ENCODE assay signal across 14 cellular contexts in the genomic region with DNA sequence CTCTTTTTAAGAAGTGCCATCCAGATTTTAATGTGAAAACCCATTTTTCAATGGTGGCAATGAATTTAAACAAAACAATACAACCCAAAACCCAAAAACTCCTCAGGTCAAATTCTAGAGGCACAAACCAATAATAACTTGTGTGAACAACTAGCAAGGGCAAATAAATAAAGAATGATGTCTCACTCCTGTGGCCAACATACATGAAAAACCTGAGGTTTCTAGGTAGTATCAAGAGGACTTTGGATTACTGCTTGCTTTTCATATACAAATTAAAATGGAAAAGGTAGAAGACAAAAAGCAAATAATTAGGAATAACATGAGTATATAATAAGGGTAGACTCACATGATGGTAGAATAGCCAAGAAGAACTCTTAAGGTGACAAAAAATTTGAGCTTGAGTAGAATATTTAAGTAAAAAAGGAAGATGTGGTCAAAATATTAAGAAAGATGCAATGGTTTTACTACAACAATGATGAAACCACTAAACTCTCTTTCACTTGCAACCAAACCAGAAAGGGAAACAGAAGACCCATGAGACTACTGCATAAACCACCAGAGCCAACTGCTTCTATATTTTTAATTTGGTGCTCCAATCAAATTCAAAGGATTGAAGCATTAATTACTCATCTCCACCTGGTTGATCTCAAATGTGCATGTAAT. TPM values are rescaled to one million over a fixed set of nuclear protein-coding genes. Genes with fewer than 3 reads are reported as not detected.
DNase-seq lines count a peak whose midpoint lies in the region; ATAC-seq and TF ChIP-seq lines count a peak whose summit lies in the region.
"Had no signal": no experiment of that assay in that cellular context is flagged by ENCODE, and none has a peak within 500 bp of the region (broad histone marks: within the 10 kb centered on the region; RNA-seq: fewer than 3 reads in every experiment).

No MANE protein-coding gene starts in this region.

- H3K36me3 ChIP-seq in DND-41 (ENCODE audit: insufficient read depth, low read length) (peaks cover 71% of the 10 kb centered on the region), left ventricle myocardium inferior (peaks cover 56% of the 10 kb centered on the region)
- H3K36me3 ChIP-seq: BE2C had no signal

- peaks cover 35% of the 10 kb centered on the region for H3K79me2 ChIP-seq in DND-41 (ENCODE audit: insufficient read depth, low read length)

- H3K4me3 ChIP-seq in DND-41 (ENCODE audit: low read depth in 1 of 2, low read length in 2 of 2) (no peak overlapping the region), left ventricle myocardium inferior (no peak overlapping the region)
- H3K4me3 ChIP-seq: SJSA1, skin epidermis had no signal

- no peak for DNase-seq in DND-41
- peak; percentile 53 for DNase-seq in NOMO-1 treated with dmso at 0.1 percent for 144 hours (lab: John Stamatoyannopoulos, UW; ENCODE audit: unreplicated experiment)
- no peak for DNase-seq in left ventricle myocardium inferior
- no peak for DNase-seq in anterior cingulate cortex (lab: John Stamatoyannopoulos, UW)
- DNase-seq in activated T-cell treated with anti-CD3 and anti-CD28 coated beads, Interleukin-2, amount 50 U/mL, for 4 hours: no peak
- DNase-seq in OCI-M2 (lab: John Stamatoyannopoulos, UW; ENCODE audit: unreplicated experiment): no peak
- DNase-seq: BE2C, NCI-H1417 treated with DMSO at 0.1 percent for 48 hours had no signal

- ATAC-seq in DND-41 (ENCODE audit: insufficient read depth, low read depth): peak; percentile 72; the same call in 2 of the 3 replicates
- ATAC-seq in GM19452 (IDR thresholded peaks at IDR 0.05; ENCODE audit: unreplicated experiment): peak; percentile 89
- peak; percentile 72 for ATAC-seq in HG03045 (IDR thresholded peaks at IDR 0.05; ENCODE audit: unreplicated experiment)
- no peak for ATAC-seq in activated T-cell treated with anti-CD3 and anti-CD28 coated beads, Interleukin-2, amount 50 U/mL, for 4 hours

- no peak overlapping the region for H3K27ac ChIP-seq in DND-41 (ENCODE audit: low read length)
- no peak overlapping the region for H3K27ac ChIP-seq in left ventricle myocardium inferior (replicated peaks)
- H3K27ac ChIP-seq: epithelial cell of prostate, SJSA1, skin epidermis had no signal

- no peaks in the 10 kb centered on the region for H3K9me3 Mint-ChIP-seq in activated T-cell treated with anti-CD3 and anti-CD28 coated beads, Interleukin-2, amount 50 U/mL, for 4 hours
- H3K9me3 Mint-ChIP-seq: activated naive CD4-positive, alpha-beta T cell treated with anti-CD3 and anti-CD28 coated beads, Interleukin-2, amount 50 U/mL, for 24 hours had no signal

- H3K4me1 ChIP-seq in DND-41 (ENCODE audit: insufficient read depth, low read length): peaks cover 4% of the 10 kb centered on the region; the same call in 1 of the 2 replicates
- peaks cover 7% of the 10 kb centered on the region for H3K4me1 ChIP-seq in left ventricle myocardium inferior
- H3K4me1 ChIP-seq: BE2C, SJSA1 had no signal

- H3K9me3 ChIP-seq in DND-41 (ENCODE audit: insufficient read depth, low read length, severe bottlenecking): no peaks in the 10 kb centered on the region
- no peaks in the 10 kb centered on the region for H3K9me3 ChIP-seq in left ventricle myocardium inferior (replicated peaks)
- H3K9me3 ChIP-seq: BE2C, SJSA1 had no signal

- H3K36me3 Mint-ChIP-seq in activated T-cell treated with anti-CD3 and anti-CD28 coated beads, Interleukin-2, amount 50 U/mL, for 4 hours (ENCODE audit: insufficient read depth): peaks cover 31% of the 10 kb centered on the region

- H3K9ac ChIP-seq in DND-41 (ENCODE audit: low read depth, low read length): no peak overlapping the region

- intact Hi-C loops in left ventricle myocardium inferior (cut with micrococcal nuclease): no loop called here

- H4K20me1 ChIP-seq in DND-41 (ENCODE audit: insufficient read depth, low read length): no peaks in the 10 kb centered on the region

- peaks cover 4% of the 10 kb centered on the region for H3K4me1 Mint-ChIP-seq in activated T-cell treated with anti-CD3 and anti-CD28 coated beads, Interleukin-2, amount 50 U/mL, for 4 hours (ENCODE audit: low read depth)

- no peak for TF ChIP-seq CTCF in DND-41 (IDR thresholded peaks at IDR 0.05; ENCODE audit: borderline replicate concordance, extremely low read depth, low read length, poor library complexity, severe bottlenecking)
- no peak for TF ChIP-seq CTCF in left ventricle myocardium inferior (IDR thresholded peaks at IDR 0.05; ENCODE audit: borderline replicate concordance)

- no peak overlapping the region for H2AFZ ChIP-seq in DND-41 (ENCODE audit: low read depth, low read length)

- H3K27me3 ChIP-seq in DND-41 (ENCODE audit: insufficient read depth, low read length, poor library complexity) (no peaks in the 10 kb centered on the region), left ventricle myocardium inferior (ENCODE audit: low read depth) (no peaks in the 10 kb centered on the region)
- H3K27me3 ChIP-seq: BE2C, SJSA1 had no signal

- no peaks in the 10 kb centered on the region for H3K27me3 Mint-ChIP-seq in activated T-cell treated with anti-CD3 and anti-CD28 coated beads, Interleukin-2, amount 50 U/mL, for 4 hours (ENCODE audit: low read depth)
- H3K27me3 Mint-ChIP-seq: activated naive CD4-positive, alpha-beta T cell treated with anti-CD3 and anti-CD28 coated beads, Interleukin-2, amount 50 U/mL, for 24 hours had no signal

- H3K4me3 Mint-ChIP-seq in activated T-cell treated with anti-CD3 and anti-CD28 coated beads, Interleukin-2, amount 50 U/mL, for 4 hours: no peak overlapping the region
- H3K4me3 Mint-ChIP-seq: activated naive CD4-positive, alpha-beta T cell treated with anti-CD3 and anti-CD28 coated beads, Interleukin-2, amount 50 U/mL, for 24 hours had no signal

- no peak overlapping the region for H3K4me2 ChIP-seq in DND-41 (ENCODE audit: insufficient read depth, low read length)

RNA-seq across cellular contexts. Expression of a gene that starts 53.5 kb away (rescaled TPM):
- total RNA-seq in left ventricle myocardium inferior: 56.3 TPM
- 100 to 1,000 TPM in 2 of 3 donors, 10 to 100 TPM in 1; 97.8 to 107 (median 103) TPM for total RNA-seq in activated T-cell treated with anti-CD3 and anti-CD28 coated beads, Interleukin-2, amount 50 U/mL, for 4 hours

RNA-seq across cellular contexts. Expression of a gene that starts 55.7 kb away (rescaled TPM):
- total RNA-seq in left ventricle myocardium inferior: 2.9 TPM
- total RNA-seq in activated T-cell treated with anti-CD3 and anti-CD28 coated beads, Interleukin-2, amount 50 U/mL, for 4 hours: 100 to 1,000 TPM; 157 to 197 (median 185) TPM

Comparison
In these comparisons a context has a peak if more than half of its experiments do, and no peak if none do; other contexts are left out.
1. ATAC-seq: peak in DND-41 (single experiment), GM19452 (single experiment) and HG03045 (single experiment); none in activated T-cell treated with anti-CD3 and anti-CD28 coated beads, Interleukin-2, amount 50 U/mL, for 4 hours (0 of 2).
2. RNA of a gene that starts 55.7 kb away (total RNA-seq): 157 to 197 TPM in activated T-cell treated with anti-CD3 and anti-CD28 coated beads, Interleukin-2, amount 50 U/mL, for 4 hours; 2.9 TPM in left ventricle myocardium inferior (single experiment); every median in the first group is over 10 times any median in the second.